Comparison of ENCODE assay signal across 24 cellular contexts in the genomic region with DNA sequence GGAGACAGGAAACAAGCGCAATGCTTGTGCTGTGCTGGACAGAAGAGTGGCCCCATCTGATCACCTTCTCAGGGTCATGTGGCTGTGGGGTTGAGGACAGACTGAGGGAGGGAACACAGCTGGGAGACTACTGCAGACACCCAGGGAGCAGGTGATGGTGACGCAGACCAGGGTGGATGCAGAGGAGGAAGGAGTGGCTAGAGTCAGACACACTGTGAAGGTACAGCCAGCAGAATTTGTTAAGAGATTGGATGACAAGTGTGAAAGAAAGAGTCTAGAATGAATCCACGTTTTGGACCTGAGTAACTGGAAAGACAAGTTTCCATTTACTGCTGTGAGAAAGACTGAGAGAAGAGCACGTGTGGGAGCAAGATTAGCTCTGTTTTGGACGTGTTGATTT. TPM values are rescaled to one million over a fixed set of nuclear protein-coding genes. Genes with fewer than 3 reads are reported as not detected.
DNase-seq lines count a peak whose midpoint lies in the region; ATAC-seq and TF ChIP-seq lines count a peak whose summit lies in the region.
"Had no signal": no experiment of that assay in that cellular context is flagged by ENCODE, and none has a peak within 500 bp of the region (broad histone marks: within the 10 kb centered on the region; RNA-seq: fewer than 3 reads in every experiment).

No MANE protein-coding gene starts in this region.

- CTCF ChIA-PET in activated CD4-positive, alpha-beta memory T cell treated with anti-CD3 and anti-CD28 coated beads, Interleukin-2, amount 10 ng/mL, durations not matched to agents 7 days and 5 days (lab: Charles Lee) = no interaction called here
- CTCF ChIA-PET in activated CD4-positive, alpha-beta T cell treated with anti-CD3 and anti-CD28 coated beads for 36 hours (lab: Charles Lee) = interaction anchor here (0.7 to 0.9 kb wide), 3 partner anchors 11 to 209 kb away, joined by 3 read pairs; no protein-coding TSS in a partner anchor

- intact Hi-C loops in activated CD4-positive, alpha-beta T cell treated with anti-CD3 and anti-CD28 coated beads for 36 hours (cut with DNase I, micrococcal nuclease) = no loop called here

- peak overlapping the region; percentile 17 for H2AFZ ChIP-seq in parathyroid adenoma

- peaks cover 9% of the 10 kb centered on the region for H3K27me3 Mint-ChIP-seq in activated CD4-positive, alpha-beta memory T cell treated with anti-CD3 and anti-CD28 coated beads, Interleukin-2, amount 10 ng/mL, durations not matched to agents 7 days and 5 days
- H3K27me3 Mint-ChIP-seq in activated CD4-positive, alpha-beta T cell treated with anti-CD3 and anti-CD28 coated beads for 36 hours = peaks cover 4% of the 10 kb centered on the region
- H3K27me3 Mint-ChIP-seq: activated naive CD8-positive, alpha-beta T cell treated with anti-CD3 and anti-CD28 coated beads for 36 hours had no signal

- H3K4me2 ChIP-seq in parathyroid adenoma (ENCODE audit: low read length) = no peak overlapping the region

- H3K4me3 ChIP-seq in parathyroid adenoma (ENCODE audit: low read depth, low read length) = no peak overlapping the region
- H3K4me3 ChIP-seq: sigmoid colon, SJCRH30, uterus had no signal

- no peaks in the 10 kb centered on the region for H3K79me2 ChIP-seq in parathyroid adenoma

- POLR2A ChIA-PET in activated CD4-positive, alpha-beta memory T cell treated with anti-CD3 and anti-CD28 coated beads, Interleukin-2, amount 10 ng/mL, durations not matched to agents 7 days and 5 days (lab: Charles Lee) = no interaction called here
- POLR2A ChIA-PET in activated CD4-positive, alpha-beta T cell treated with anti-CD3 and anti-CD28 coated beads for 36 hours (lab: Charles Lee) = no interaction called here

- H3K27me3 ChIP-seq in parathyroid adenoma (ENCODE audit: control insufficient read depth, insufficient read depth, low read length) = no peaks in the 10 kb centered on the region
- H3K27me3 ChIP-seq: sigmoid colon, SJCRH30, uterus had no signal

- H3K9me3 Mint-ChIP-seq in activated CD4-positive, alpha-beta memory T cell treated with anti-CD3 and anti-CD28 coated beads, Interleukin-2, amount 10 ng/mL, durations not matched to agents 7 days and 5 days = no peaks in the 10 kb centered on the region
- H3K9me3 Mint-ChIP-seq in activated CD4-positive, alpha-beta T cell treated with anti-CD3 and anti-CD28 coated beads for 36 hours (ENCODE audit: low read depth) = no peaks in the 10 kb centered on the region
- H3K9me3 Mint-ChIP-seq: activated naive CD8-positive, alpha-beta T cell treated with anti-CD3 and anti-CD28 coated beads for 36 hours; activated T-helper 2 cell treated with anti-CD3 and anti-CD28 coated beads, Interferon-gamma antibody, Interleukin-2, Interleukin-4, amounts not matched to agents 10 μg/mL and 5 μg/mL and 100 μg/mL, durations not matched to agents 14 hours and 24 hours and 36 hours; effector memory CD8-positive, alpha-beta T cell had no signal

- peak; percentile 49 for DNase-seq in HPDE6-E6E7 (ENCODE audit: extremely low spot score)
- DNase-seq in activated CD4-positive, alpha-beta memory T cell treated with anti-CD3 and anti-CD28 coated beads, Interleukin-2, amount 10 ng/mL, durations not matched to agents 7 days and 5 days = no peak
- no peak for DNase-seq in ecto neural progenitor cell (ENCODE audit: low spot score)
- DNase-seq in NCI-H446 (lab: John Stamatoyannopoulos, UW) = no peak
- DNase-seq in activated CD4-positive, alpha-beta T cell treated with anti-CD3 and anti-CD28 coated beads for 36 hours = no peak
- DNase-seq: activated CD4-positive, alpha-beta T cell treated with anti-CD3 and anti-CD28 coated beads, Interleukin-2, amount 50 U/mL, for 1 hour; activated CD8-positive, alpha-beta memory T cell treated with anti-CD3 and anti-CD28 coated beads, Interleukin-2, amount 50 U/mL, for 48 hours; activated naive CD8-positive, alpha-beta T cell treated with anti-CD3 and anti-CD28 coated beads for 36 hours; effector memory CD8-positive, alpha-beta T cell; GDM1; H7; left cardiac atrium; mesenchymal stem cell; MM.1S; NCI-H1417 treated with DMSO at 0.1 percent for 48 hours; NCI-H82; sigmoid colon; SJCRH30; uterus had no signal

- no peaks in the 10 kb centered on the region for H3K36me3 Mint-ChIP-seq in activated CD4-positive, alpha-beta memory T cell treated with anti-CD3 and anti-CD28 coated beads, Interleukin-2, amount 10 ng/mL, durations not matched to agents 7 days and 5 days (ENCODE audit: low read depth)
- H3K36me3 Mint-ChIP-seq in activated CD4-positive, alpha-beta T cell treated with anti-CD3 and anti-CD28 coated beads for 36 hours (ENCODE audit: low read depth) = no peaks in the 10 kb centered on the region
- H3K36me3 Mint-ChIP-seq: activated naive CD8-positive, alpha-beta T cell treated with anti-CD3 and anti-CD28 coated beads for 36 hours had no signal

- H3K27ac ChIP-seq in C4-2B (peak overlapping the region; percentile 42), VCaP (peak overlapping the region; percentile 59), parathyroid adenoma (no peak overlapping the region)
- H3K27ac ChIP-seq: sigmoid colon, SJCRH30, uterus had no signal

- H3K36me3 ChIP-seq in parathyroid adenoma (ENCODE audit: control insufficient read depth, insufficient read depth, low read length) = no peaks in the 10 kb centered on the region
- H3K36me3 ChIP-seq: sigmoid colon, SJCRH30, uterus had no signal

- TF ChIP-seq CTCF in C4-2B (conservative IDR thresholded peaks at IDR 0.05) (no peak), VCaP (conservative IDR thresholded peaks at IDR 0.05) (no peak), parathyroid adenoma (IDR thresholded peaks at IDR 0.05) (no peak)

- no peak overlapping the region for H3K9ac ChIP-seq in parathyroid adenoma

- no peaks in the 10 kb centered on the region for H3K9me3 ChIP-seq in parathyroid adenoma (ENCODE audit: control insufficient read depth, low read length)
- H3K9me3 ChIP-seq: sigmoid colon, uterus had no signal

- ATAC-seq in activated CD4-positive, alpha-beta T cell treated with anti-CD3 and anti-CD28 coated beads for 36 hours = no peak
- ATAC-seq: effector memory CD8-positive, alpha-beta T cell; left cardiac atrium had no signal

- H3K4me1 ChIP-seq in parathyroid adenoma = no peaks in the 10 kb centered on the region
- H3K4me1 ChIP-seq: sigmoid colon, SJCRH30, uterus had no signal

- no peak overlapping the region for H3K4me3 Mint-ChIP-seq in activated CD4-positive, alpha-beta memory T cell treated with anti-CD3 and anti-CD28 coated beads, Interleukin-2, amount 10 ng/mL, durations not matched to agents 7 days and 5 days
- H3K4me3 Mint-ChIP-seq in activated CD4-positive, alpha-beta T cell treated with anti-CD3 and anti-CD28 coated beads for 36 hours = no peak overlapping the region
- H3K4me3 Mint-ChIP-seq: activated naive CD8-positive, alpha-beta T cell treated with anti-CD3 and anti-CD28 coated beads for 36 hours; effector memory CD8-positive, alpha-beta T cell had no signal

- H3K4me1 Mint-ChIP-seq in activated CD4-positive, alpha-beta memory T cell treated with anti-CD3 and anti-CD28 coated beads, Interleukin-2, amount 10 ng/mL, durations not matched to agents 7 days and 5 days = no peaks in the 10 kb centered on the region
- no peaks in the 10 kb centered on the region for H3K4me1 Mint-ChIP-seq in activated CD4-positive, alpha-beta T cell treated with anti-CD3 and anti-CD28 coated beads for 36 hours
- H3K4me1 Mint-ChIP-seq: activated naive CD8-positive, alpha-beta T cell treated with anti-CD3 and anti-CD28 coated beads for 36 hours had no signal

- H3K27ac Mint-ChIP-seq in activated CD4-positive, alpha-beta memory T cell treated with anti-CD3 and anti-CD28 coated beads, Interleukin-2, amount 10 ng/mL, durations not matched to agents 7 days and 5 days = no peak overlapping the region
- H3K27ac Mint-ChIP-seq in activated CD4-positive, alpha-beta T cell treated with anti-CD3 and anti-CD28 coated beads for 36 hours = no peak overlapping the region
- H3K27ac Mint-ChIP-seq: activated naive CD8-positive, alpha-beta T cell treated with anti-CD3 and anti-CD28 coated beads for 36 hours; activated T-helper 2 cell treated with anti-CD3 and anti-CD28 coated beads, Interferon-gamma antibody, Interleukin-2, Interleukin-4, amounts not matched to agents 10 μg/mL and 5 μg/mL and 100 μg/mL, durations not matched to agents 14 hours and 24 hours and 36 hours had no signal

RNA-seq across cellular contexts. Expression of gene POMC, which starts 15.9 kb away (rescaled TPM):
- total RNA-seq in activated CD4-positive, alpha-beta memory T cell treated with anti-CD3 and anti-CD28 coated beads, Interleukin-2, amount 10 ng/mL, durations not matched to agents 7 days and 5 days = 1 to 10 TPM; 2.7 to 3.0 TPM
- total RNA-seq in activated CD4-positive, alpha-beta T cell treated with anti-CD3 and anti-CD28 coated beads for 36 hours = 1 to 10 TPM; 5.7 to 8.3 TPM
- total RNA-seq: astrocyte, SJCRH30 had no signal
